In genomic region chr11:66282468-66283455, GRCh38 we compare ENCODE assay signal across 8 cellular contexts. TPM values are rescaled to one million over a fixed set of nuclear protein-coding genes. Genes with fewer than 3 reads are reported as not detected.
DNase-seq lines count a peak whose midpoint lies in the region; ATAC-seq and TF ChIP-seq lines count a peak whose summit lies in the region.

No MANE protein-coding gene starts in this region.

- H3K27me3 ChIP-seq in left ventricle myocardium inferior (ENCODE audit: low read depth) = peaks cover 11% of the 10 kb centered on the region

- no peaks in the 10 kb centered on the region for H3K36me3 Mint-ChIP-seq in T-helper 17 cell (ENCODE audit: low read depth)

- ATAC-seq in GM18502 (IDR thresholded peaks at IDR 0.05; ENCODE audit: poor library complexity, unreplicated experiment) (peak; percentile 74), HG02938 (IDR thresholded peaks at IDR 0.05; ENCODE audit: unreplicated experiment) (peak; percentile 74), T-helper 17 cell (peak; percentile 83), HG03469 (IDR thresholded peaks at IDR 0.05; ENCODE audit: unreplicated experiment) (no peak)

- H3K27ac ChIP-seq in left ventricle myocardium inferior (replicated peaks) = no peak overlapping the region

- TF ChIP-seq CTCF in left ventricle myocardium inferior (IDR thresholded peaks at IDR 0.05; ENCODE audit: borderline replicate concordance) = peak; percentile 97

- H3K4me1 Mint-ChIP-seq in T-helper 17 cell = peaks cover 26% of the 10 kb centered on the region

- H3K4me3 Mint-ChIP-seq in T-helper 17 cell = peak overlapping the region; percentile 82

- DNase-seq in NCI-H187 treated with DMSO at 0.1 percent for 48 hours (lab: John Stamatoyannopoulos, UW) (peak; percentile 83), T-helper 17 cell (peak; percentile 99 to 100 (median 100)), amniotic stem cell (lab: John Stamatoyannopoulos, UW) (peak; percentile 80), left ventricle myocardium inferior (peak; percentile 97), retina (peak; percentile 95)

- H3K27me3 Mint-ChIP-seq in T-helper 17 cell = no peaks in the 10 kb centered on the region

- H3K27ac Mint-ChIP-seq in T-helper 17 cell = peak overlapping the region; percentile 94

- no peak overlapping the region for H3K4me3 ChIP-seq in left ventricle myocardium inferior

- peaks cover 41% of the 10 kb centered on the region for H3K4me1 ChIP-seq in left ventricle myocardium inferior

- intact Hi-C loops in left ventricle myocardium inferior (cut with micrococcal nuclease) = no loop called here

- H3K9me3 ChIP-seq in T-helper 17 cell (ENCODE audit: control insufficient read depth, low read length, poor library complexity, severe bottlenecking) = no peaks in the 10 kb centered on the region
- H3K9me3 ChIP-seq in left ventricle myocardium inferior (replicated peaks) = no peaks in the 10 kb centered on the region

- H3K36me3 ChIP-seq in left ventricle myocardium inferior = peaks cover 4% of the 10 kb centered on the region

RNA-seq across cellular contexts. Expression of gene CNIH2, which starts 4.8 kb away (rescaled TPM):
- total RNA-seq in T-helper 17 cell (10 to 100 TPM in 1 of 2 donors, 1 to 10 TPM in 1; 9.0 to 14.4 TPM), left ventricle myocardium inferior (not detected)

RNA-seq across cellular contexts. Expression of gene YIF1A, which starts 6.2 kb away (rescaled TPM):
- 10 to 100 TPM; 32.6 to 35.1 TPM for total RNA-seq in T-helper 17 cell
- 45.6 TPM for total RNA-seq in left ventricle myocardium inferior

RNA-seq across cellular contexts. Expression of gene TMEM151A, which starts 8.9 kb away (rescaled TPM):
- total RNA-seq in T-helper 17 cell (under 1 TPM; 0.16 to 0.32 TPM), left ventricle myocardium inferior (not detected)

RNA-seq across cellular contexts. Expression of gene RAB1B, which starts 14.3 kb away (rescaled TPM):
- total RNA-seq in T-helper 17 cell (10 to 100 TPM; 72.8 to 89.1 TPM), left ventricle myocardium inferior (116 TPM)

RNA-seq across cellular contexts. Expression of gene KLC2, which starts 25.3 kb away (rescaled TPM):
- 10 to 100 TPM; 55.1 to 58.3 TPM for total RNA-seq in T-helper 17 cell
- 34.1 TPM for total RNA-seq in left ventricle myocardium inferior
